ENCODE assay signal across 1 cellular context in the genomic region with DNA sequence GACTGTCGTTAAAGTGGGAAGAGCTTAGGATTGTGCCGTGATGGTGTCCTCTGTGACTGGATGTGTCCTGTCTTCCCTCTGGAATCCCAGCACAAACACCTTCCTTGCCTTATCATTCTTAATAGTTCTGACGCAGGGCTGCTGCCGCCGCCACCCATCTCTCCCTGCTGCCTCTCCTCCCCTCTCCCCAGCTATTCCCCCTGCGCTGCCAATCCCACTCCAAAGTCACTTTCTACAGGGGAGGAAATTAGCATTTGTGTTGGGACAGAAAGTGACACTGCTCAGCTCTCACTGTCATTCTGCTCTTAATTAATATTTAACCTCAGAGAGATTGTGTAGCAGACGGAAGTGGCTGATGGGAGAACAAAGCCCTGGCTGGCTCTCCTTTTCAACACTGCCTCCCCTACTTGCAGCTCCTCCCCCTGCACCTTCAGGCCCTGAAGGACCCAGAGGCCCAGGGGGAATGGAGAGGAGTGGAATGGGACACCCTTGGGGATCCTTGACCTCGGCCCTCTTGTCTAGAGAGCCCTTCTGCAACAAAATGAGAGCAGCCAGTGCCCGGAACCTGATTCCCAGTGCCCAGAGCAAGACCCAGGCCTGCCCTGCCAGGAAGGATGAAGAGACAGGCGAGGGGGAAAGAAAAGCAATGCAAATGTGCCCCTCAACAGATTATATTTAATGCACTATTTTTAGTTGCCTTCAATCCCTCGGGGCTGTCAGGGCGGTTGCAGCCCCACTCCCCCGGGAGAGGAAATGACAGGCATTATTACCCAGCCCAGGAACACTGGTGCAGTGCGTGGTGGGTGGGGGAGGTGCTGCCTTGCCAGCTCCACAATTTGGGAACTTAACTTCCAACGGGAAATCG.
TF ChIP-seq lines count a peak whose summit lies in the region.

No MANE protein-coding gene starts in this region.

TF ChIP-seq in IMR-90, 13 proteins besides CTCF, POLR2A, EP300 and RAD21:
- TF ChIP-seq RFX5 (IDR thresholded peaks at IDR 0.05; ENCODE audit: low read depth, low read length) (no peak), MAFK (IDR thresholded peaks at IDR 0.05; ENCODE audit: low read depth, low read length) (no peak), NFE2L2 (IDR thresholded peaks at IDR 0.05; ENCODE audit: low read depth, low read length) (no peak), CHD1 (IDR thresholded peaks at IDR 0.05; ENCODE audit: low read depth, low read length) (no peak), FOS (IDR thresholded peaks at IDR 0.05; ENCODE audit: low read depth, low read length) (no peak), BHLHE40 (IDR thresholded peaks at IDR 0.05; ENCODE audit: low read depth, low read length) (no peak), CEBPB (IDR thresholded peaks at IDR 0.05; ENCODE audit: low read depth, low read length) (no peak)
- TF ChIP-seq, protein P1, sequence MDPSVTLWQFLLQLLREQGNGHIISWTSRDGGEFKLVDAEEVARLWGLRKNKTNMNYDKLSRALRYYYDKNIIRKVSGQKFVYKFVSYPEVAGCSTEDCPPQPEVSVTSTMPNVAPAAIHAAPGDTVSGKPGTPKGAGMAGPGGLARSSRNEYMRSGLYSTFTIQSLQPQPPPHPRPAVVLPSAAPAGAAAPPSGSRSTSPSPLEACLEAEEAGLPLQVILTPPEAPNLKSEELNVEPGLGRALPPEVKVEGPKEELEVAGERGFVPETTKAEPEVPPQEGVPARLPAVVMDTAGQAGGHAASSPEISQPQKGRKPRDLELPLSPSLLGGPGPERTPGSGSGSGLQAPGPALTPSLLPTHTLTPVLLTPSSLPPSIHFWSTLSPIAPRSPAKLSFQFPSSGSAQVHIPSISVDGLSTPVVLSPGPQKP (IDR thresholded peaks at IDR 0.05; ENCODE audit: borderline replicate concordance, low read depth, low read length), result no peak
